ENCODE assay signal across 1 cellular context in genomic region chr3:48188266-48189201, GRCh38.
TF ChIP-seq lines count a peak whose summit lies in the region.

CDC25A (minus strand) TSS chr3:48188417; CDS start chr3:48187947, 470 bp downstream.

TF ChIP-seq in HepG2, 621 proteins besides CTCF, POLR2A, EP300 and RAD21 (continued from another document and continues in another):
- TF ChIP-seq CBX1 (IDR thresholded peaks at IDR 0.05; ENCODE audit: low read depth), result no peak
- TF ChIP-seq ZNF781 (CRISPR knock-in tag; IDR thresholded peaks at IDR 0.05; ENCODE audit: borderline replicate concordance, not compliant biosample characterization), result peak; percentile 18
- TF ChIP-seq MED13 (CRISPR knock-in tag; IDR thresholded peaks at IDR 0.05), result 0 out of 2 replicates have a peak, but pooled peaks have one; percentile 22
- 0 out of 2 replicates have a peak, but pooled peaks have one; percentile 42 for TF ChIP-seq ZMYM4 (CRISPR knock-in tag; IDR thresholded peaks at IDR 0.05)
- TF ChIP-seq ZNF234 (CRISPR knock-in tag; conservative IDR thresholded peaks at IDR 0.05), result no peak
- TF ChIP-seq PHF20 (CRISPR knock-in tag; IDR thresholded peaks at IDR 0.05), result peak; percentile 63; the same call in 1 of the 2 replicates
- no peak for TF ChIP-seq ZNF83 (CRISPR knock-in tag; IDR thresholded peaks at IDR 0.05; ENCODE audit: borderline replicate concordance)
- no peak for TF ChIP-seq ZNF678 (CRISPR knock-in tag; IDR thresholded peaks at IDR 0.05)
- TF ChIP-seq ZNF569 (CRISPR knock-in tag; IDR thresholded peaks at IDR 0.05; ENCODE audit: borderline replicate concordance), result peak; percentile 50; the same call in 1 of the 2 replicates
- TF ChIP-seq ZNF333 (CRISPR knock-in tag; IDR thresholded peaks at IDR 0.05; ENCODE audit: borderline replicate concordance), result no peak
- TF ChIP-seq ZBTB33 (CRISPR knock-in tag; IDR thresholded peaks at IDR 0.05), result 0 out of 2 replicates have a peak, but pooled peaks have one; percentile 8
- peak; percentile 58; the same call in 1 of the 2 replicates for TF ChIP-seq SNAPC2 (CRISPR knock-in tag; IDR thresholded peaks at IDR 0.05)
- no peak for TF ChIP-seq CHCHD3 (CRISPR knock-in tag; IDR thresholded peaks at IDR 0.05)
- TF ChIP-seq CHD2 (IDR thresholded peaks at IDR 0.05; ENCODE audit: low read depth, low read length), result peak; percentile 79
- TF ChIP-seq ZBTB34 (CRISPR knock-in tag; IDR thresholded peaks at IDR 0.05), result peak; percentile 32; the same call in 1 of the 2 replicates
- peak; percentile 88 for TF ChIP-seq ZNF331 (CRISPR knock-in tag; IDR thresholded peaks at IDR 0.05)
- TF ChIP-seq E2F2 (CRISPR knock-in tag; IDR thresholded peaks at IDR 0.05; ENCODE audit: borderline replicate concordance), result peak; percentile 51; the same call in 1 of the 2 replicates
- peak; percentile 85 for TF ChIP-seq POGK (CRISPR knock-in tag; conservative IDR thresholded peaks at IDR 0.05)
- no peak for TF ChIP-seq ZNF737 (CRISPR knock-in tag; IDR thresholded peaks at IDR 0.05; ENCODE audit: borderline replicate concordance)
- TF ChIP-seq ZNF225 (CRISPR knock-in tag; IDR thresholded peaks at IDR 0.05), result no peak
- TF ChIP-seq KDM2A (CRISPR knock-in tag; IDR thresholded peaks at IDR 0.05; ENCODE audit: borderline replicate concordance, low read depth), result no peak; the same call in 1 of the 2 replicates
- TF ChIP-seq PPARG (CRISPR knock-in tag; conservative IDR thresholded peaks at IDR 0.05), result peak; percentile 30; the same call in 1 of the 2 replicates
- TF ChIP-seq THRA (CRISPR knock-in tag; IDR thresholded peaks at IDR 0.05; ENCODE audit: borderline replicate concordance), result peak; percentile 16; the same call in 1 of the 2 replicates
- TF ChIP-seq PATZ1 (CRISPR knock-in tag; IDR thresholded peaks at IDR 0.05), result peak; percentile 84
- TF ChIP-seq NFE2L1 (CRISPR knock-in tag; IDR thresholded peaks at IDR 0.05; ENCODE audit: borderline replicate concordance), result no peak
- TF ChIP-seq HMGXB3 (CRISPR knock-in tag; IDR thresholded peaks at IDR 0.05; ENCODE audit: borderline replicate concordance), result peak; percentile 76
- no peak for TF ChIP-seq SYNCRIP (IDR thresholded peaks at IDR 0.05; ENCODE audit: insufficient read depth, low read depth, low read length)
- TF ChIP-seq SNAPC4 (CRISPR knock-in tag; IDR thresholded peaks at IDR 0.05), result peak; percentile 36; the same call in 1 of the 2 replicates
- peak; percentile 75 for TF ChIP-seq CREM (IDR thresholded peaks at IDR 0.05)
- no peak for TF ChIP-seq CREM (CRISPR knock-in tag; IDR thresholded peaks at IDR 0.05)
- no peak for TF ChIP-seq CCAR2 (optimal IDR thresholded peaks at IDR 0.05; ENCODE audit: low read depth, low read length)
- peak; percentile 40; the same call in 1 of the 2 replicates for TF ChIP-seq ZFP91 (CRISPR knock-in tag; IDR thresholded peaks at IDR 0.05; ENCODE audit: borderline replicate concordance)
